ENCODE assay signal across 16 cellular contexts in genomic region chr5:133457439-133457838, GRCh38.
"Had no signal": no experiment of that assay in that cellular context is flagged by ENCODE, and none has a peak within 500 bp of the region (broad histone marks: within the 10 kb centered on the region; RNA-seq: fewer than 3 reads in every experiment).

No MANE protein-coding gene starts in this region.

- DNase-seq: activated CD4-positive, alpha-beta T cell treated with anti-CD3 and anti-CD28 coated beads, Interleukin-2, amount 50 U/mL, for 48 hours; activated CD4-positive, CD25-positive, alpha-beta regulatory T cell treated with anti-CD3 and anti-CD28 coated beads, Interleukin-2, amount 50 U/mL, for 72 hours; activated effector memory CD4-positive, alpha-beta T cell treated with anti-CD3 and anti-CD28 coated beads, Interleukin-2, amount 50 U/mL, for 16 hours; activated naive CD8-positive, alpha-beta T cell treated with anti-CD3 and anti-CD28 coated beads for 36 hours; activated T-cell treated with anti-CD3 and anti-CD28 coated beads, Interleukin-2, amount 50 U/mL, for 4 hours; aorta; heart right ventricle; left ventricle myocardium superior; midbrain; naive B cell; small intestine; stimulated activated naive B cell treated with anti-CD40 and anti-IgM and Interleukin-4, amounts not matched to agents 10 μg/mL and 1 μg/mL and 100 μg/mL, for 72 hours had no signal

- H3K9me3 ChIP-seq: esophagus muscularis mucosa, heart right ventricle, neutrophil, right atrium auricular region, upper lobe of left lung had no signal

- H3K4me3 ChIP-seq: esophagus muscularis mucosa, heart right ventricle, right atrium auricular region, upper lobe of left lung had no signal

- H3K27ac ChIP-seq: esophagus muscularis mucosa, heart right ventricle, neutrophil, right atrium auricular region, upper lobe of left lung had no signal

- H3K36me3 ChIP-seq: esophagus muscularis mucosa, heart right ventricle, neutrophil, right atrium auricular region, upper lobe of left lung had no signal

- H3K27me3 ChIP-seq: right atrium auricular region, upper lobe of left lung had no signal

- ATAC-seq: heart right ventricle; left ventricle myocardium superior; stimulated activated naive B cell treated with anti-CD40 and anti-IgM and Interleukin-4, amounts not matched to agents 10 μg/mL and 1 μg/mL and 100 μg/mL, for 72 hours had no signal

- H3K4me1 ChIP-seq: esophagus muscularis mucosa, right atrium auricular region had no signal
